ENCODE assay signal across 20 cellular contexts in the genomic region with DNA sequence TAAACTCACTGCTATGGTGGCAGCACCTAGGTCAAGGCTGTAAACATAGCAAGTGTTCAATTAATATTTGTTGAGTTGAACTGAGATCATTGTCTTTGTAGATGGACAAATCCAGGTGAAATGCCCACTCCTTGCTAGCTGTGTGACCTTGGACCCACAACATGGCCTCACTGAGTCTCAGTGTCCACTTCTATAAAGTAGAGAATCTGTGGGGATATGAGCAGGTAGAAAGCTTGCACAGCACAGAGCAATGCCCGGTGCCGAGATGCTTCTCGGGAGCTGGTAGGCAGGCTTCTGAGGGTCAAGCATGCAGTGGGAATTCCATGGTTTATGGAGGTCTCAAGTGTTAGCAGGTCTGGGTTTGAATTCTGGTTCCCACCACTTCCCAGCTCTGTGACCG.
"Had no signal": no experiment of that assay in that cellular context is flagged by ENCODE, and none has a peak within 500 bp of the region (broad histone marks: within the 10 kb centered on the region; RNA-seq: fewer than 3 reads in every experiment).

No MANE protein-coding gene starts in this region.

- H3K36me3 Mint-ChIP-seq: naive thymus-derived CD8-positive, alpha-beta T cell had no signal

- H3K4me1 ChIP-seq: parathyroid adenoma, prostate gland, transverse colon had no signal

- H3K4me1 Mint-ChIP-seq: neural crest cell had no signal

- H3K27ac ChIP-seq: dorsolateral prefrontal cortex, lower lobe of right lung, neutrophil, parathyroid adenoma, prostate gland, right atrium auricular region, suprapubic skin, transverse colon had no signal

- H3K36me3 ChIP-seq: lower lobe of right lung, neutrophil, prostate gland, right atrium auricular region, suprapubic skin, transverse colon had no signal

- H3K27me3 ChIP-seq: right atrium auricular region had no signal

- DNase-seq: effector CD4-positive, alpha-beta T cell; left ventricle myocardium superior; lower lobe of right lung; naive thymus-derived CD8-positive, alpha-beta T cell; stimulated activated CD4-positive, alpha-beta T cell treated with anti-CD3 and anti-CD28 coated beads, Interleukin-12 subunit alpha, Interleukin-12 subunit beta, amount 100 ng/mL, for 4 hours; stimulated activated CD4-positive, alpha-beta T cell treated with anti-CD3 and anti-CD28 coated beads, Interleukin-1b, Interleukin-23, amount 100 ng/mL, for 48 hours; stimulated activated CD4-positive, alpha-beta T cell treated with anti-CD3 and anti-CD28 coated beads, Interleukin-4, amount 100 ng/mL, for 1 hour; stimulated activated CD8-positive, alpha-beta memory T cell treated with anti-CD3 and anti-CD28 coated beads, Interleukin-4, amount 100 ng/mL, for 48 hours; stimulated activated naive CD4-positive, alpha-beta T cell; stimulated activated naive CD8-positive, alpha-beta T cell treated with anti-CD3 and anti-CD28 coated beads, Interleukin-15, amount 100 ng/mL, for 72 hours; transverse colon had no signal

- H3K4me2 ChIP-seq: smooth muscle cell had no signal

- H2AFZ ChIP-seq: parathyroid adenoma had no signal

- ATAC-seq: left ventricle myocardium superior; lower lobe of right lung; naive thymus-derived CD8-positive, alpha-beta T cell; sciatic nerve; stimulated activated naive CD8-positive, alpha-beta T cell treated with anti-CD3 and anti-CD28 coated beads, Interleukin-15, amount 100 ng/mL, for 72 hours had no signal

- H3K4me3 Mint-ChIP-seq: naive thymus-derived CD8-positive, alpha-beta T cell; neural crest cell; stimulated activated naive CD8-positive, alpha-beta T cell treated with anti-CD3 and anti-CD28 coated beads, Interleukin-15, amount 100 ng/mL, for 72 hours had no signal

- H3K79me2 ChIP-seq: parathyroid adenoma had no signal

- H3K9me3 Mint-ChIP-seq: neural crest cell; stimulated activated naive CD8-positive, alpha-beta T cell treated with anti-CD3 and anti-CD28 coated beads, Interleukin-15, amount 100 ng/mL, for 72 hours had no signal

- H3K9me3 ChIP-seq: lower lobe of right lung, neutrophil, prostate gland, right atrium auricular region, suprapubic skin, transverse colon had no signal

- H3K4me3 ChIP-seq: dorsolateral prefrontal cortex, lower lobe of right lung, prostate gland, right atrium auricular region, smooth muscle cell, suprapubic skin, transverse colon had no signal
